ENCODE assay signal across 14 cellular contexts in the genomic region with DNA sequence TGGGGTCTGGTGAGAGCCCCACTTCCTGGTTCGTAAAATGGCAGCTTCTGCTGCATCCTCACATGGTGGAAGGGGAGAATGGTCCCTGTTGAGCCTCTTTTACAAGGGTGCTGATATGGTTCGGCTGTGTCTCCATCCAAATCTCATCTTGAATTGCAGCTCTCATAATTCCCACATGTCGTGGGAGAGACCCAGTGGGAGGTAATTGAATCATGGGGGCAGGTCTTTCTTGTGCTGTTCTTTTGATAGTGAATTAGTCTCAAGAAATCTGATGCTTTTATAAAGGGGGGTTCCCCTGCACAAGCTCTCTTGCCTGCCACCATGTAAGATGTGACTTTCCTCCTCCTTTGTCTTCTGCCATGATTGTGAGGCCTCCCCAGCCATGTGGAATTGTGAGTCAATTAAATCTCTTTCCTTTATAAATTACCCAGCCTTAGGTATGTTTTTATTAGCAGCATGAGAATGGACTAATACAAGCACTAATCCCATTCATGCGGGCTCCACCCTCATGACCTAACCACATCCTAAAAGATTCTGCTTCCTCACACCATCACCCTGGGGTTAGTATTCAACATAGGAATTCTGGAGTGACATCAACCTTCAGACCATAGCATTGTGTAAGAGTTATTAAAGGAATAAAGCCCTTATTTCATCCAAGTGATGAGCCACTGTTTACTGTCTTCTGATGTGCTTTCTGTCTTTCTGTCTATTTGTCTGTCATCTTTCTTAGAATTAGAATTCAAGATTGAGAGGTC.
DNase-seq lines count a peak whose midpoint lies in the region; ATAC-seq, FAIRE-seq and TF ChIP-seq lines count a peak whose summit lies in the region.
"Had no signal": no experiment of that assay in that cellular context is flagged by ENCODE, and none has a peak within 500 bp of the region (broad histone marks: within the 10 kb centered on the region; RNA-seq: fewer than 3 reads in every experiment).

No MANE protein-coding gene starts in this region.

- peak overlapping the region; percentile 61 for H3K9ac ChIP-seq in skeletal muscle satellite cell (ENCODE audit: low read depth, low read length)

- no peak overlapping the region for H3K4me3 ChIP-seq in fibroblast of pulmonary artery (replicated peaks; ENCODE audit: low read depth, low read length)
- no peak overlapping the region for H3K4me3 ChIP-seq in skeletal muscle satellite cell (ENCODE audit: low read length)
- H3K4me3 ChIP-seq: lung, smooth muscle cell, suprapubic skin had no signal

- no peaks in the 10 kb centered on the region for H3K27me3 ChIP-seq in skeletal muscle satellite cell (ENCODE audit: control insufficient read depth, insufficient read depth, low read length)
- H3K27me3 ChIP-seq: suprapubic skin had no signal

- no peak for ATAC-seq in GM18519 (IDR thresholded peaks at IDR 0.05; ENCODE audit: low FRiP score, unreplicated experiment)
- ATAC-seq: activated CD4-positive, alpha-beta T cell treated with anti-CD3 and anti-CD28 coated beads for 36 hours had no signal

- FAIRE-seq in H54 (lab: Jason Lieb, UNC) = peak; percentile 81

- TF ChIP-seq CTCF in fibroblast of pulmonary artery (IDR thresholded peaks at IDR 0.05; ENCODE audit: low read length, missing control alignments) = no peak

- TF ChIP-seq POLR2A in H54 (IDR thresholded peaks at IDR 0.05; ENCODE audit: low read depth, low read length) = no peak

- no peak overlapping the region for H3K27ac ChIP-seq in substantia nigra (ENCODE audit: low read depth, low read length, poor library complexity, severe bottlenecking)
- H3K27ac ChIP-seq: suprapubic skin had no signal

- H3K36me3 ChIP-seq in skeletal muscle satellite cell (ENCODE audit: insufficient read depth, low read length) = no peaks in the 10 kb centered on the region
- H3K36me3 ChIP-seq: suprapubic skin had no signal

- DNase-seq in H54 (ENCODE audit: insufficient read length, low spot score) (peak; percentile 57), T1000 (lab: John Stamatoyannopoulos, UW) (peak; percentile 89), fibroblast of pulmonary artery (ENCODE audit: low read depth) (peak; percentile 75), NCI-H2081 (lab: John Stamatoyannopoulos, UW) (no peak), substantia nigra (lab: John Stamatoyannopoulos, UW) (no peak)
- DNase-seq: activated CD4-positive, alpha-beta T cell treated with anti-CD3 and anti-CD28 coated beads for 36 hours; NCI-H1092; NCI-H2227 treated with DMSO at 0.1 percent for 48 hours; T-helper 1 cell had no signal

- H3K4me2 ChIP-seq in skeletal muscle satellite cell (ENCODE audit: low read length) = no peak overlapping the region
- H3K4me2 ChIP-seq: smooth muscle cell had no signal

- peaks cover 13% of the 10 kb centered on the region for H3K9me3 ChIP-seq in skeletal muscle satellite cell (replicated peaks; ENCODE audit: low read length)
- H3K9me3 ChIP-seq: suprapubic skin had no signal

- peaks cover 25% of the 10 kb centered on the region for H3K4me1 ChIP-seq in skeletal muscle satellite cell (ENCODE audit: control insufficient read depth, insufficient read depth, low read length)
- H3K4me1 ChIP-seq: suprapubic skin had no signal

Comparison
In these comparisons a context has a peak if more than half of its experiments do, and no peak if none do; other contexts are left out.
1. DNase-seq: peak in H54 (single experiment), T1000 (single experiment) and fibroblast of pulmonary artery (single experiment); none in NCI-H2081 (0 of 2) and substantia nigra (0 of 49).